8 cellular contexts compared by ENCODE assay signal in the genomic region with DNA sequence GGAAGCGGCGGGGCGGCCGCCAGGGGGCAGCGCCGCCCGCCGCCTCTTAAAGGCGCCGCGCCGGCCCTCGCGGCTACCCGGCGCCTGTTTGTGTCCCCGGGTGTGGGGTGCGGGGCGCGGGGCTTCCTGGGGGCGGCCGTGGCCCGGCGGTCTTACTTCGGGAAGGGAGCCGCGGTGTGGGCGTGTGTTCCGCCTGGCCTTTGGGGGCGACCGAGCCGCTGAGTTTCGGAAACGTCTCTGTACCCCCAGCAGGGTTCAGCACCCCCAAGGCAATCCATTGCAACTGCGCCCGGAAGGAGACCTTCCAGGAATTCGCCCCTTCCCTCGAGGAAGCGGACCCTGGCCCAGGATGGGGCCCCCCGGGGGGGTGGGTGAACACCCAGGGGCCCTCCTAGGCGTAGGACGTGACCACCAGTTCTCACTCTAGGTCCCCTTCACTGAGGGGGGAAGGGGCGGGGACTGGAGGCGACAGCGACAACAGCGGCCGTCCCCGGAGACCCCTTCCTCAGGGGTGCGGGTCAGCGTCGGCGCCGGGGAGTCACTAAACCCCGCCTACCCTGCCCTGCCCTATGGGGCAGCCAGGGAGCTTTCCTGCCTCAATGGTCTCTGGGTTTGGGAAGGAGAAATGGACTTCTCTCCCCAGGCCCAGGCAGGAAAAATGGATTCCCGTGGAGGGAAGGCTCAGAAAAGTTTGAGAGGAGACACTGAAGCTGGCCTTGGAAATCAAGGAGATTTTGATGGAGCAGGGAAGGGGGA. TPM values are rescaled to one million over a fixed set of nuclear protein-coding genes. Genes with fewer than 3 reads are reported as not detected.
DNase-seq lines count a peak whose midpoint lies in the region; ATAC-seq and TF ChIP-seq lines count a peak whose summit lies in the region.

A gene (minus strand): TSS at position 6 of the 756 bp plus-strand sequence. CDS start 762 bp downstream, outside the sequence.

- H3K27ac Mint-ChIP-seq in CD8-positive, alpha-beta memory T cell = peak within 1 kb of the TSS; percentile 61 to 93 (median 74)
- H3K27ac Mint-ChIP-seq in activated naive CD8-positive, alpha-beta T cell treated with anti-CD3 and anti-CD28 coated beads, Interleukin-2, amount 10 ng/mL, durations not matched to agents 7 days and 5 days = peak within 1 kb of the TSS; percentile 85
- peak within 1 kb of the TSS; percentile 94 for H3K27ac Mint-ChIP-seq in progenitor cell of endocrine pancreas

- H3K36me3 ChIP-seq in CD8-positive, alpha-beta memory T cell (ENCODE audit: insufficient read depth, low read length) = no peaks in the 10 kb centered on the region
- H3K36me3 ChIP-seq in SJCRH30 = peaks cover 4% of the 10 kb centered on the region; the same call in 1 of the 2 replicates

- peak; percentile 55 for TF ChIP-seq CTCF in progenitor cell of endocrine pancreas (IDR thresholded peaks at IDR 0.05; ENCODE audit: unreplicated experiment)

- peaks cover 20 to 37% (median 31%) of the 10 kb centered on the region in 3 donors for H3K4me1 Mint-ChIP-seq in CD8-positive, alpha-beta memory T cell
- H3K4me1 Mint-ChIP-seq in activated naive CD8-positive, alpha-beta T cell treated with anti-CD3 and anti-CD28 coated beads, Interleukin-2, amount 10 ng/mL, durations not matched to agents 7 days and 5 days = peaks cover 22% of the 10 kb centered on the region
- H3K4me1 Mint-ChIP-seq in progenitor cell of endocrine pancreas (ENCODE audit: low read depth) = peaks cover 17% of the 10 kb centered on the region

- peak within 1 kb of the TSS; percentile 78 to 93 (median 88) for H3K4me3 Mint-ChIP-seq in CD8-positive, alpha-beta memory T cell
- H3K4me3 Mint-ChIP-seq in activated naive CD8-positive, alpha-beta T cell treated with anti-CD3 and anti-CD28 coated beads, Interleukin-2, amount 10 ng/mL, durations not matched to agents 7 days and 5 days = peak within 1 kb of the TSS; percentile 92
- peak within 1 kb of the TSS; percentile 87 for H3K4me3 Mint-ChIP-seq in progenitor cell of endocrine pancreas (ENCODE audit: low read depth)

- DNase-seq in CD8-positive, alpha-beta memory T cell = peak; percentile 41 to 73 (median 59)
- DNase-seq in GM19240 (ENCODE audit: insufficient read length, low spot score) (peak; percentile 71), SJCRH30 (peak; percentile 66 to 75), left cardiac atrium (peak; percentile 59), progenitor cell of endocrine pancreas (ENCODE audit: low spot score, unreplicated experiment) (peak; percentile 51), NCI-H526 treated with DMSO at 0.1 percent for 48 hours (lab: John Stamatoyannopoulos, UW) (no peak)
- DNase-seq in activated naive CD8-positive, alpha-beta T cell treated with anti-CD3 and anti-CD28 coated beads, Interleukin-2, amount 10 ng/mL, durations not matched to agents 7 days and 5 days = peak; percentile 81

- intact Hi-C loops in left cardiac atrium (cut with DNase I) = loop anchor here in 1 of 2 donors (5.0 to 10.0 kb wide), 2 partner anchors 81 to 164 kb away; no protein-coding TSS in a partner anchor

- H3K27me3 ChIP-seq in CD8-positive, alpha-beta memory T cell (ENCODE audit: insufficient read depth, low read length, poor library complexity, severe bottlenecking) = no peaks in the 10 kb centered on the region
- no peaks in the 10 kb centered on the region for H3K27me3 ChIP-seq in SJCRH30

- H3K4me3 ChIP-seq in CD8-positive, alpha-beta memory T cell (ENCODE audit: low read length) = peak within 1 kb of the TSS; percentile 79
- H3K4me3 ChIP-seq in SJCRH30 = peak within 1 kb of the TSS; percentile 82

- H3K27ac ChIP-seq in CD8-positive, alpha-beta memory T cell (ENCODE audit: low read depth, low read length) = peak within 1 kb of the TSS; percentile 82
- peak within 1 kb of the TSS; percentile 86 for H3K27ac ChIP-seq in SJCRH30

- H3K27me3 Mint-ChIP-seq in CD8-positive, alpha-beta memory T cell = peaks cover 0 to 3% of the 10 kb centered on the region in 2 donors
- H3K27me3 Mint-ChIP-seq in activated naive CD8-positive, alpha-beta T cell treated with anti-CD3 and anti-CD28 coated beads, Interleukin-2, amount 10 ng/mL, durations not matched to agents 7 days and 5 days = no peaks in the 10 kb centered on the region
- H3K27me3 Mint-ChIP-seq in progenitor cell of endocrine pancreas = peaks cover under 1% of the 10 kb centered on the region

- POLR2A ChIA-PET in CD8-positive, alpha-beta memory T cell (lab: Charles Lee) = interaction anchor here (1.1 to 4.0 kb wide), 2 partner anchors 51 to 68 kb away, joined by 3 to 36 read pairs; a partner anchor contains a TSS
- POLR2A ChIA-PET in activated naive CD8-positive, alpha-beta T cell treated with anti-CD3 and anti-CD28 coated beads, Interleukin-2, amount 10 ng/mL, durations not matched to agents 7 days and 5 days (lab: Charles Lee) = interaction anchor here (1.0 to 3.4 kb wide), 5 partner anchors 34 to 56 kb away, joined by 3 to 38 read pairs (median 3); no protein-coding TSS in a partner anchor

- H3K36me3 Mint-ChIP-seq in CD8-positive, alpha-beta memory T cell = no peaks in the 10 kb centered on the region
- H3K36me3 Mint-ChIP-seq in activated naive CD8-positive, alpha-beta T cell treated with anti-CD3 and anti-CD28 coated beads, Interleukin-2, amount 10 ng/mL, durations not matched to agents 7 days and 5 days = peaks cover 3% of the 10 kb centered on the region
- no peaks in the 10 kb centered on the region for H3K36me3 Mint-ChIP-seq in progenitor cell of endocrine pancreas (ENCODE audit: insufficient read depth)

- peak; percentile 13 for ATAC-seq in HG03378 (IDR thresholded peaks at IDR 0.05; ENCODE audit: unreplicated experiment)
- ATAC-seq in activated naive CD8-positive, alpha-beta T cell treated with anti-CD3 and anti-CD28 coated beads, Interleukin-2, amount 10 ng/mL, durations not matched to agents 7 days and 5 days (ENCODE audit: low read depth) = peak; percentile 51
- peak; percentile 2 to 58 for ATAC-seq in left cardiac atrium

- CTCF ChIA-PET in CD8-positive, alpha-beta memory T cell (lab: Charles Lee) = interaction anchor here (1.1 to 5.7 kb wide), 9 partner anchors 9 to 103 kb away, joined by 4 to 81 read pairs (median 15); no protein-coding TSS in a partner anchor

- H3K9me3 Mint-ChIP-seq in CD8-positive, alpha-beta memory T cell = no peaks in the 10 kb centered on the region
- no peaks in the 10 kb centered on the region for H3K9me3 Mint-ChIP-seq in activated naive CD8-positive, alpha-beta T cell treated with anti-CD3 and anti-CD28 coated beads, Interleukin-2, amount 10 ng/mL, durations not matched to agents 7 days and 5 days
- H3K9me3 Mint-ChIP-seq in progenitor cell of endocrine pancreas (ENCODE audit: low read depth) = no peaks in the 10 kb centered on the region

- no peaks in the 10 kb centered on the region for H3K9me3 ChIP-seq in CD8-positive, alpha-beta memory T cell (ENCODE audit: low read length)
- H3K9me3 ChIP-seq in SJCRH30 (replicated peaks) = no peaks in the 10 kb centered on the region

- H3K4me1 ChIP-seq in CD8-positive, alpha-beta memory T cell (ENCODE audit: insufficient read depth, low read length) = peaks cover 32% of the 10 kb centered on the region
- peaks cover 4% of the 10 kb centered on the region; the same call in 1 of the 2 replicates for H3K4me1 ChIP-seq in SJCRH30

RNA-seq across cellular contexts. Expression of the gene that starts here (rescaled TPM):
- total RNA-seq in CD8-positive, alpha-beta memory T cell = 10 to 100 TPM; 66.1 to 75.1 TPM
- 40.4 TPM for polyA plus RNA-seq in CD8-positive, alpha-beta memory T cell
- total RNA-seq in SJCRH30 (2014; rRNA removed; shearing (Covaris generic)) = 68.3 and 69.6 TPM in 2 replicates
- total RNA-seq in activated naive CD8-positive, alpha-beta T cell treated with anti-CD3 and anti-CD28 coated beads, Interleukin-2, amount 10 ng/mL, durations not matched to agents 7 days and 5 days = 10 to 100 TPM; 89.5 to 94.1 TPM
- total RNA-seq in left cardiac atrium (10 to 100 TPM; 92.0 to 99.9 TPM), progenitor cell of endocrine pancreas (71.3 and 72.0 TPM in 2 replicates)
